ENCODE assay signal across 1 cellular context in the genomic region with DNA sequence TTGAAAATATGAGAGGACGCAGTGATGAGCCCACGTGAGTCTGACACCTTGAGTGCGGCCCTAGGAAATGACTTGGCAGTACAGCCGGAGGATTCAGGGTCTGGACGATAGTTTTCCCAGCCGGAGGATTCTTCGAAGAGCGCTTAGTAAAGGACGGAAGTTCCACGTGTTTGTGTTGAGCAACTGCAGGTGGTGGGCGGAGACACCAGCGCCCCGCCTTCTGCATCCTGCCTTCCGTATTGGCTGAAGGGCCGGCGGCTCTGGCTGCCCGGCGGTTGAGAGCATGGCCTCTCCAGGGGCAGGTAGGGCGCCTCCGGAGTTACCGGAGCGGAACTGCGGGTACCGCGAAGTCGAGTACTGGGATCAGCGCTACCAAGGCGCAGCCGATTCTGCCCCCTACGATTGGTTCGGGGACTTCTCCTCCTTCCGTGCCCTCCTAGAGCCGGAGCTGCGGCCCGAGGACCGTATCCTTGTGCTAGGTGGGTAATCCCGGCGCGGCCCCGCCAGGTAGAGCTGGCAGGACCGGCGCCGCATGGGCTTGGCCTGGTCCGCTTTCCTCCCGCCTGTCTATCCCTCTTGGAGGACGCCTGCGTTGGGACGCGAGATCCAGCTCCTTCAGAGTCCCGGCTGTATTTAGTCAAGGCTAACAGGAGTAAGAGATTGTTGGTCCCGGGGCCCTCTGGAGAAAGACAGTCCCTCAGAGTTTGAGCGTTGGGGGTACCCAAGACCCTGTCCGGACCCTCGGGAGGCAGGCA.
TF ChIP-seq lines count a peak whose summit lies in the region.

A gene (plus strand): TSS at position 261 of the 755 bp plus-strand sequence. CDS start 23 bp downstream, at position 284.

TF ChIP-seq in HepG2, 621 proteins besides CTCF, POLR2A, EP300 and RAD21 (continued from another document):
- TF ChIP-seq, protein P1, sequence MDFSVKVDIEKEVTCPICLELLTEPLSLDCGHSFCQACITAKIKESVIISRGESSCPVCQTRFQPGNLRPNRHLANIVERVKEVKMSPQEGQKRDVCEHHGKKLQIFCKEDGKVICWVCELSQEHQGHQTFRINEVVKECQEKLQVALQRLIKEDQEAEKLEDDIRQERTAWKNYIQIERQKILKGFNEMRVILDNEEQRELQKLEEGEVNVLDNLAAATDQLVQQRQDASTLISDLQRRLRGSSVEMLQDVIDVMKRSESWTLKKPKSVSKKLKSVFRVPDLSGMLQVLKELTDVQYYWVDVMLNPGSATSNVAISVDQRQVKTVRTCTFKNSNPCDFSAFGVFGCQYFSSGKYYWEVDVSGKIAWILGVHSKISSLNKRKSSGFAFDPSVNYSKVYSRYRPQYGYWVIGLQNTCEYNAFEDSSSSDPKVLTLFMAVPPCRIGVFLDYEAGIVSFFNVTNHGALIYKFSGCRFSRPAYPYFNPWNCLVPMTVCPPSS (IDR thresholded peaks at IDR 0.05) = no peak
